Comparison of ENCODE assay signal across 8 cellular contexts in the genomic region with DNA sequence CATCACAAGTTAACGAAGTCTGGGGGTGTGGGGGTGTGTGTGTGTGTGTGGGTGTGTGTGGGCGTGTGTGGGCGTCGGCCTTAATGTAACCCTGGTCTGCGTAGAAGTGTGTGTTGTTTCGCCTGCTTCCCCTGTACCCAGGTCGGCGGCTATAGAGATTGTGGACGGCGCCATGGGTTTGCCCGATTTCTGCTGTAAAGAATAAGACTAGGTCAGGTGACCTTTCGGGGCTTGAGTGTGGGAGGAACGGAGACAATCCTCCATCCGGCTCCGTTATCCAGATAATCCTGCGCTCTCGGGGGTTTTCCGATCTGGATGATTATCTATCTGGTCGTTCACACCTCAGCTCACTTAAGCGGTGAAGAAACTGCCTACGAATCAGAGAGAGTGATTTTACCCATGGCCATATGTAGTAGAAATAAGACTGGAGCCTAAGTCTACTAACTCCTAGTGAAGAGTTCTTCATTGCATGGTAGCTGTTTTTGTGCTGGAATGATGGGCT. TPM values are rescaled to one million over a fixed set of nuclear protein-coding genes. Genes with fewer than 3 reads are reported as not detected.
DNase-seq lines count a peak whose midpoint lies in the region; ATAC-seq and TF ChIP-seq lines count a peak whose summit lies in the region.

No MANE protein-coding gene starts in this region.

- TF ChIP-seq CTCF in mesothelial cell of epicardium (IDR thresholded peaks at IDR 0.05; ENCODE audit: unreplicated experiment), result no peak

- no peaks in the 10 kb centered on the region for H3K27me3 Mint-ChIP-seq in mesothelial cell of epicardium (ENCODE audit: low read depth)

- no peaks in the 10 kb centered on the region for H3K36me3 ChIP-seq in KOPT-K1 (ENCODE audit: insufficient read depth, low read length)

- DNase-seq in DMS 273 treated with DMSO at 0.1 percent for 48 hours (lab: John Stamatoyannopoulos, UW), result peak; percentile 6
- peak; percentile 40 for DNase-seq in activated CD4-positive, alpha-beta T cell treated with anti-CD3 and anti-CD28 coated beads for 1 hour
- peak; percentile 28 for DNase-seq in effector CD4-positive, alpha-beta T cell
- DNase-seq in mesothelial cell of epicardium (ENCODE audit: low spot score in 2 of 2, unreplicated experiment in 2 of 2), result peak in 1 of 2 experiments; percentile 23
- peak; percentile 19 for DNase-seq in stimulated activated CD8-positive, alpha-beta memory T cell treated with anti-CD3 and anti-CD28 coated beads, Interleukin-4, amount 100 ng/mL, for 24 hours (ENCODE audit: low read depth)
- DNase-seq in KG1 (lab: John Stamatoyannopoulos, UW), result no peak

- H3K4me3 Mint-ChIP-seq in mesothelial cell of epicardium, result peak overlapping the region; percentile 93

- H3K4me1 Mint-ChIP-seq in mesothelial cell of epicardium, result peaks cover 38% of the 10 kb centered on the region

- H3K9me3 ChIP-seq in KOPT-K1 (ENCODE audit: insufficient read depth, low read length, poor library complexity, severe bottlenecking), result no peaks in the 10 kb centered on the region

- H3K27ac Mint-ChIP-seq in mesothelial cell of epicardium, result peak overlapping the region; percentile 100

- H3K9me3 Mint-ChIP-seq in mesothelial cell of epicardium, result no peaks in the 10 kb centered on the region

- H3K27ac ChIP-seq in KOPT-K1 (ENCODE audit: low read depth, low read length, poor library complexity, severe bottlenecking), result peak overlapping the region; percentile 95

- no peaks in the 10 kb centered on the region for H3K36me3 Mint-ChIP-seq in mesothelial cell of epicardium

- ATAC-seq in GM21447 (IDR thresholded peaks at IDR 0.05; ENCODE audit: unreplicated experiment), result peak; percentile 9

RNA-seq across cellular contexts. Expression of a gene that starts 0.5 kb away (rescaled TPM):
- total RNA-seq in mesothelial cell of epicardium, result 79.4 to 85.5 TPM (median 83.2 TPM) in 3 replicates

RNA-seq across cellular contexts. Expression of a gene that starts 0.8 kb away (rescaled TPM):
- total RNA-seq in mesothelial cell of epicardium, result 95.5 to 100 TPM (median 97.4 TPM) in 3 replicates
